9 cellular contexts compared by ENCODE assay signal in genomic region chr10:70051878-70052277, GRCh38. TPM values are rescaled to one million over a fixed set of nuclear protein-coding genes. Genes with fewer than 3 reads are reported as not detected.
A peak's percentile ranks its signal among the peaks of the same experiment; 100 is the strongest.
DNase-seq lines count a peak whose midpoint lies in the region; ATAC-seq, FAIRE-seq and TF ChIP-seq lines count a peak whose summit lies in the region.
"Had no signal": no experiment of that assay in that cellular context is flagged by ENCODE, and none has a peak within 500 bp of the region (broad histone marks: within the 10 kb centered on the region; RNA-seq: fewer than 3 reads in every experiment).

No MANE protein-coding gene starts in this region.

- H3K23ac ChIP-seq in H9 (ENCODE audit: insufficient read length, low read depth, low read length), result no peak overlapping the region

- no peak overlapping the region for H4K5ac ChIP-seq in H9 (ENCODE audit: insufficient read length, low read depth, low read length)

- intact Hi-C loops in aorta (cut with DNase I), result no loop called here

- no peak for TF ChIP-seq RAD21 in A549 (conservative IDR thresholded peaks at IDR 0.05 in 1 of 2, IDR thresholded peaks at IDR 0.05 in 1 of 2)

- H3K36me3 Mint-ChIP-seq in H9 (ENCODE audit: insufficient read depth in 1 of 3, low read depth in 3 of 3), result no peaks in the 10 kb centered on the region

- no peaks in the 10 kb centered on the region for H4K20me1 ChIP-seq in H9 (ENCODE audit: control insufficient read depth, insufficient read depth, insufficient read length)

- ATAC-seq in A549 (no peak), aorta (ENCODE audit: low FRiP score) (no peak)

- FAIRE-seq in A549 (lab: Jason Lieb, UNC) (no peak), bronchial epithelial cell (lab: Jason Lieb, UNC) (no peak)
- FAIRE-seq: colon had no signal

- no peak overlapping the region for H3T11ph ChIP-seq in H9 (ENCODE audit: low read length)

- peaks cover 8% of the 10 kb centered on the region for H3K23me2 ChIP-seq in H9 (ENCODE audit: insufficient read length, low read depth, low read length, poor library complexity, severe bottlenecking)

- no peak overlapping the region for H4K8ac ChIP-seq in H9 (replicated peaks; ENCODE audit: insufficient read length, low read depth, low read length)

- TF ChIP-seq EP300 in A549 (IDR thresholded peaks at IDR 0.05), result no peak

- H2BK12ac ChIP-seq in H9 (ENCODE audit: insufficient read length, low read depth, low read length), result no peak overlapping the region

- H2BK15ac ChIP-seq in H9 (ENCODE audit: low read depth, low read length), result no peak overlapping the region

- H3K27ac ChIP-seq in A549 (no peak overlapping the region; a peak in 1 of 6 replicates), H9 (ENCODE audit: insufficient read length, low read depth, low read length) (no peak overlapping the region), mucosa of rectum (ENCODE audit: low read depth in 2 of 2, low read length in 2 of 2) (no peak overlapping the region), aorta (ENCODE audit: low read depth in 1 of 2, low read length in 2 of 2) (no peak overlapping the region)

- H3K9me3 Mint-ChIP-seq in H9, result no peaks in the 10 kb centered on the region; a peak in 1 of 5 replicates

- H3K4me1 ChIP-seq in A549, result no peaks in the 10 kb centered on the region
- no peaks in the 10 kb centered on the region for H3K4me1 ChIP-seq in H9 (ENCODE audit: insufficient read depth, low read length)
- H3K4me1 ChIP-seq in mucosa of rectum (ENCODE audit: control insufficient read depth in 2 of 2, insufficient read depth in 2 of 2, low read length in 2 of 2), result peaks cover 2 to 7% of the 10 kb centered on the region in 2 donors
- no peaks in the 10 kb centered on the region for H3K4me1 ChIP-seq in aorta (ENCODE audit: control insufficient read depth in 1 of 2, insufficient read depth in 2 of 2, low read length in 2 of 2)

- no peaks in the 10 kb centered on the region for H3K36me3 ChIP-seq in bronchial epithelial cell (ENCODE audit: control insufficient read depth, insufficient read depth, low read length)
- no peaks in the 10 kb centered on the region for H3K36me3 ChIP-seq in mucosa of rectum (ENCODE audit: control insufficient read depth in 2 of 2, insufficient read depth in 2 of 2, low read length in 2 of 2)
- H3K36me3 ChIP-seq in aorta (ENCODE audit: control insufficient read depth in 1 of 2, insufficient read depth in 2 of 2, low read length in 1 of 2), result no peaks in the 10 kb centered on the region

- H3K9me3 ChIP-seq in A549 (no peaks in the 10 kb centered on the region), H9 (ENCODE audit: control insufficient read depth, low read depth, low read length) (no peaks in the 10 kb centered on the region), mucosa of rectum (ENCODE audit: control insufficient read depth in 2 of 2, low read length in 2 of 2) (no peaks in the 10 kb centered on the region), aorta (ENCODE audit: control insufficient read depth, low read length) (no peaks in the 10 kb centered on the region)

- H3K4me1 Mint-ChIP-seq in H9, result peaks cover 22 to 29% of the 10 kb centered on the region in 2 experiments

- TF ChIP-seq CTCF in A549 (IDR thresholded peaks at IDR 0.05), result no peak
- no peak for TF ChIP-seq CTCF in H9 (conservative IDR thresholded peaks at IDR 0.05)
- TF ChIP-seq CTCF in bronchial epithelial cell (IDR thresholded peaks at IDR 0.05; ENCODE audit: insufficient read depth, low read length, severe bottlenecking), result no peak
- TF ChIP-seq CTCF in GM10266 (IDR thresholded peaks at IDR 0.05; ENCODE audit: control insufficient read depth, insufficient read depth, low read depth, missing control alignments), result no peak

- no peak overlapping the region for H2AFZ ChIP-seq in H9 (ENCODE audit: low read length)

- CTCF ChIA-PET in A549 (lab: Yijun Ruan, JAX), result interaction anchor here (0.6 to 3.0 kb wide), 10 partner anchors 8 to 722 kb away, joined by 3 to 8 read pairs (median 4); no protein-coding TSS in a partner anchor

- peaks cover 49% of the 10 kb centered on the region for H3K27me3 ChIP-seq in H9 (ENCODE audit: insufficient read depth, low read length)
- no peaks in the 10 kb centered on the region for H3K27me3 ChIP-seq in bronchial epithelial cell (ENCODE audit: control insufficient read depth, insufficient read depth, low read length)
- H3K27me3 ChIP-seq in mucosa of rectum (ENCODE audit: control insufficient read depth in 2 of 2, insufficient read depth in 2 of 2, low read length in 2 of 2), result peaks cover 5 to 8% of the 10 kb centered on the region in 2 donors
- no peaks in the 10 kb centered on the region for H3K27me3 ChIP-seq in aorta (ENCODE audit: control insufficient read depth in 1 of 2, insufficient read depth in 2 of 2, low read length in 1 of 2)

- 87% methylated on average over 5 of the region's 5 CpGs for WGBS in A549 (ENCODE audit: missing lambda C conversion rate)
- WGBS in H9 (ENCODE audit: extremely low coverage, insufficient read length, low lambda C conversion rate), result no CpG with 5 or more reads among the region's 5 CpGs
- WGBS in aorta, 2 donors, result 39 to 44% methylated on average over 5 of the region's 5 CpGs

- no peak overlapping the region for H2BK5ac ChIP-seq in H9 (ENCODE audit: insufficient read length, low read length)

- POLR2A ChIA-PET in A549 (lab: Yijun Ruan, JAX), result no interaction called here

- H3K4ac ChIP-seq in H9 (ENCODE audit: low read depth, low read length), result no peak overlapping the region

- no peak for TF ChIP-seq POLR2A in A549 (IDR thresholded peaks at IDR 0.05; ENCODE audit: low read length)

- no peak overlapping the region for H2AK5ac ChIP-seq in H9 (ENCODE audit: insufficient read length, low read length)

- H3K27me3 Mint-ChIP-seq in H9 (ENCODE audit: low read depth), result peaks cover 98% of the 10 kb centered on the region

- H3K4me3 ChIP-seq in A549 (peak overlapping the region; percentile 79), bronchial epithelial cell (ENCODE audit: low read depth, low read length) (peak overlapping the region; percentile 74), mucosa of rectum (ENCODE audit: low read length in 2 of 2) (peak overlapping the region; percentile 67 to 73), aorta (ENCODE audit: low read length in 2 of 2) (no peak overlapping the region)

- H2BK20ac ChIP-seq in H9 (ENCODE audit: low read depth, low read length, poor library complexity, severe bottlenecking), result no peak overlapping the region

- no peak for DNase-seq in A549 (ENCODE audit: low read depth in 1 of 2, low spot score in 1 of 2)
- no peak for DNase-seq in H9
- no peak for DNase-seq in bronchial epithelial cell (ENCODE audit: low read depth)
- DNase-seq in NCI-H526 treated with DMSO at 0.1 percent for 48 hours (lab: John Stamatoyannopoulos, UW), result no peak
- no peak for DNase-seq in aorta
- no peak for DNase-seq in NCI-H1694 (lab: John Stamatoyannopoulos, UW)
- DNase-seq in GM10266 (ENCODE audit: extremely low spot score), result no peak

- H3K4me2 ChIP-seq in A549, result peak overlapping the region; percentile 74
- H3K4me2 ChIP-seq in H9 (ENCODE audit: insufficient read depth, insufficient read length, low read length), result peak overlapping the region; percentile 70

- no peak overlapping the region for H3K9ac ChIP-seq in H9 (ENCODE audit: extremely low read depth, insufficient read length, low read length)
- no peak overlapping the region for H3K9ac ChIP-seq in mucosa of rectum (ENCODE audit: low read depth in 1 of 2, low read length in 2 of 2)

- H3K56ac ChIP-seq in H9 (ENCODE audit: insufficient read length, low read depth, low read length), result no peak overlapping the region

- H4K91ac ChIP-seq in H9 (ENCODE audit: insufficient read length, low read depth, low read length), result no peak overlapping the region

- no peak overlapping the region for H2BK120ac ChIP-seq in H9 (ENCODE audit: low read depth, low read length, poor library complexity, severe bottlenecking)

- no peaks in the 10 kb centered on the region for H3K79me2 ChIP-seq in H9 (ENCODE audit: insufficient read depth, low read length)

- no peak overlapping the region for H3K18ac ChIP-seq in H9 (ENCODE audit: insufficient read length, low read depth, low read length)

- H3K14ac ChIP-seq in H9 (ENCODE audit: insufficient read depth, low read length), result no peak overlapping the region

- no peak overlapping the region for H3K27ac Mint-ChIP-seq in H9

- peak overlapping the region; percentile 72 to 95 for H3K4me3 Mint-ChIP-seq in H9

- H3K79me1 ChIP-seq in H9 (ENCODE audit: insufficient read depth, low read depth, low read length, poor library complexity, severe bottlenecking), result no peaks in the 10 kb centered on the region

TF ChIP-seq in A549, 52 proteins besides CTCF, POLR2A, EP300 and RAD21 (continues in another document):
- TF ChIP-seq CBX2 (IDR thresholded peaks at IDR 0.05; ENCODE audit: borderline replicate concordance, low read depth) (no peak), ZNF302 (CRISPR knock-in tag; IDR thresholded peaks at IDR 0.05) (no peak), FOXS1 (CRISPR knock-in tag; IDR thresholded peaks at IDR 0.05) (no peak), KDM5A (IDR thresholded peaks at IDR 0.05) (no peak), RFX5 (IDR thresholded peaks at IDR 0.05) (no peak)
- TF ChIP-seq, protein P1, sequence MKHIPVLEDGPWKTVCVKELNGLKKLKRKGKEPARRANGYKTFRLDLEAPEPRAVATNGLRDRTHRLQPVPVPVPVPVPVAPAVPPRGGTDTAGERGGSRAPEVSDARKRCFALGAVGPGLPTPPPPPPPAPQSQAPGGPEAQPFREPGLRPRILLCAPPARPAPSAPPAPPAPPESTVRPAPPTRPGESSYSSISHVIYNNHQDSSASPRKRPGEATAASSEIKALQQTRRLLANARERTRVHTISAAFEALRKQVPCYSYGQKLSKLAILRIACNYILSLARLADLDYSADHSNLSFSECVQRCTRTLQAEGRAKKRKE (CRISPR knock-in tag; IDR thresholded peaks at IDR 0.05; ENCODE audit: low read depth), result no peak
- TF ChIP-seq, protein P2, sequence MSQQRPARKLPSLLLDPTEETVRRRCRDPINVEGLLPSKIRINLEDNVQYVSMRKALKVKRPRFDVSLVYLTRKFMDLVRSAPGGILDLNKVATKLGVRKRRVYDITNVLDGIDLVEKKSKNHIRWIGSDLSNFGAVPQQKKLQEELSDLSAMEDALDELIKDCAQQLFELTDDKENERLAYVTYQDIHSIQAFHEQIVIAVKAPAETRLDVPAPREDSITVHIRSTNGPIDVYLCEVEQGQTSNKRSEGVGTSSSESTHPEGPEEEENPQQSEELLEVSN (IDR thresholded peaks at IDR 0.05; ENCODE audit: borderline replicate concordance, low read depth), result no peak
- TF ChIP-seq, protein P3, sequence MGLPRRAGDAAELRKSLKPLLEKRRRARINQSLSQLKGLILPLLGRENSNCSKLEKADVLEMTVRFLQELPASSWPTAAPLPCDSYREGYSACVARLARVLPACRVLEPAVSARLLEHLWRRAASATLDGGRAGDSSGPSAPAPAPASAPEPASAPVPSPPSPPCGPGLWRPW (IDR thresholded peaks at IDR 0.05), result no peak

RNA-seq across cellular contexts. Expression of gene MACROH2A2, which starts 0.8 kb away (rescaled TPM):
- polyA plus RNA-seq in A549 (2011; rRNA removed) (19.7 and 22.2 TPM in 2 replicates), A549 (2017; fragmentation: RNase III; extraction: RNeasy Plus Mini Kit Qiagen cat#74134 plus additional on column Dnase treatment) (27.5 to 30.9 TPM (median 29.6 TPM) in 3 replicates), aorta (1 to 10 TPM; 2.1 to 4.6 TPM)
- 23.7 and 25.1 TPM in 2 replicates for polyA plus RNA-seq in A549 (2012; cell fraction: cytosol; rRNA removed)
- polyA plus RNA-seq in A549 (2012; cell fraction: nucleus; rRNA removed), result 18.5 and 23.7 TPM in 2 replicates
- 17.9 and 18.6 TPM in 2 replicates for polyA minus RNA-seq in A549 (2011; rRNA and poly(A)+ RNA removed)
- total RNA-seq in H9 (2021) (11.3 and 12.1 TPM in 2 replicates), bronchial epithelial cell (11.3 and 11.5 TPM in 2 replicates), aorta (1 to 10 TPM; 3.5 to 5.3 TPM)

Comparison
In these comparisons a context has a peak if more than half of its experiments do, and no peak if none do; other contexts are left out.
1. H3K4me3 ChIP-seq: peak in A549 (single experiment), bronchial epithelial cell (single experiment) and mucosa of rectum (2 of 2); none in aorta (0 of 2).